ENCODE assay signal across 1 cellular context in the genomic region with DNA sequence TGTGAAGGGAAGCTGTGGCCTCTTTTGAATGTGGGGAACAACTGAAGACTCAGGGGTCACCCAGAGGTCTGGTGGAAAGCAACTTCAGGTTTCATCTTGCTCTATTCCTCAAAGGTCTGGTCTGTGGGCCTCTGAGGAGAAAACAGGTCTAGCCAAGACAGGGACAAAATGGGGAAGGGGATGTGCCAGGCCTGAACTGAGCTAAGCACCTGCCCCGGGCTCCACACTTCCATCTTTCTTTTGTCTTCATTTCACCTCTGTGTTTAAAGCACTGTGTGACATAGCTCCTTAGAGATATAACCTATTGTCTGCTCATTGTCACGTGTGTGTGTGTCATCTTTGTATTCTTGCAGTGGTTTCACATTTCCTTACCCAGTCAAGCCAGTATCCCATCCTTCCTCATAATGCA.
TF ChIP-seq lines count a peak whose summit lies in the region.

No MANE protein-coding gene starts in this region.

TF ChIP-seq in HEK293, 187 proteins besides CTCF, POLR2A, EP300 and RAD21:
- TF ChIP-seq ZNF544 (tag by site-specific recombination; IDR thresholded peaks at IDR 0.05) (no peak), ZFHX2 (tag by site-specific recombination; conservative IDR thresholded peaks at IDR 0.05) (no peak; the same call in 1 of the 2 replicates), ZNF24 (tag by site-specific recombination; IDR thresholded peaks at IDR 0.05) (no peak), ZNF837 (tag by site-specific recombination; IDR thresholded peaks at IDR 0.05) (no peak), ZNF416 (tag by site-specific recombination; IDR thresholded peaks at IDR 0.05) (0 out of 2 replicates have a peak, but pooled peaks have one; percentile 17), SETDB1 (IDR thresholded peaks at IDR 0.05; ENCODE audit: insufficient read length, low read length) (peak; percentile 62), ZNF621 (tag by site-specific recombination; IDR thresholded peaks at IDR 0.05) (no peak), ZNF26 (tag by site-specific recombination; IDR thresholded peaks at IDR 0.05) (peak; percentile 100), ZNF624 (tag by site-specific recombination; IDR thresholded peaks at IDR 0.05) (no peak), ZNF366 (tag by site-specific recombination; conservative IDR thresholded peaks at IDR 0.05) (peak; percentile 68), OVOL3 (tag by site-specific recombination; IDR thresholded peaks at IDR 0.05) (no peak), ZNF23 (tag by site-specific recombination; IDR thresholded peaks at IDR 0.05; ENCODE audit: borderline replicate concordance) (no peak)
- TF ChIP-seq, protein P1, sequence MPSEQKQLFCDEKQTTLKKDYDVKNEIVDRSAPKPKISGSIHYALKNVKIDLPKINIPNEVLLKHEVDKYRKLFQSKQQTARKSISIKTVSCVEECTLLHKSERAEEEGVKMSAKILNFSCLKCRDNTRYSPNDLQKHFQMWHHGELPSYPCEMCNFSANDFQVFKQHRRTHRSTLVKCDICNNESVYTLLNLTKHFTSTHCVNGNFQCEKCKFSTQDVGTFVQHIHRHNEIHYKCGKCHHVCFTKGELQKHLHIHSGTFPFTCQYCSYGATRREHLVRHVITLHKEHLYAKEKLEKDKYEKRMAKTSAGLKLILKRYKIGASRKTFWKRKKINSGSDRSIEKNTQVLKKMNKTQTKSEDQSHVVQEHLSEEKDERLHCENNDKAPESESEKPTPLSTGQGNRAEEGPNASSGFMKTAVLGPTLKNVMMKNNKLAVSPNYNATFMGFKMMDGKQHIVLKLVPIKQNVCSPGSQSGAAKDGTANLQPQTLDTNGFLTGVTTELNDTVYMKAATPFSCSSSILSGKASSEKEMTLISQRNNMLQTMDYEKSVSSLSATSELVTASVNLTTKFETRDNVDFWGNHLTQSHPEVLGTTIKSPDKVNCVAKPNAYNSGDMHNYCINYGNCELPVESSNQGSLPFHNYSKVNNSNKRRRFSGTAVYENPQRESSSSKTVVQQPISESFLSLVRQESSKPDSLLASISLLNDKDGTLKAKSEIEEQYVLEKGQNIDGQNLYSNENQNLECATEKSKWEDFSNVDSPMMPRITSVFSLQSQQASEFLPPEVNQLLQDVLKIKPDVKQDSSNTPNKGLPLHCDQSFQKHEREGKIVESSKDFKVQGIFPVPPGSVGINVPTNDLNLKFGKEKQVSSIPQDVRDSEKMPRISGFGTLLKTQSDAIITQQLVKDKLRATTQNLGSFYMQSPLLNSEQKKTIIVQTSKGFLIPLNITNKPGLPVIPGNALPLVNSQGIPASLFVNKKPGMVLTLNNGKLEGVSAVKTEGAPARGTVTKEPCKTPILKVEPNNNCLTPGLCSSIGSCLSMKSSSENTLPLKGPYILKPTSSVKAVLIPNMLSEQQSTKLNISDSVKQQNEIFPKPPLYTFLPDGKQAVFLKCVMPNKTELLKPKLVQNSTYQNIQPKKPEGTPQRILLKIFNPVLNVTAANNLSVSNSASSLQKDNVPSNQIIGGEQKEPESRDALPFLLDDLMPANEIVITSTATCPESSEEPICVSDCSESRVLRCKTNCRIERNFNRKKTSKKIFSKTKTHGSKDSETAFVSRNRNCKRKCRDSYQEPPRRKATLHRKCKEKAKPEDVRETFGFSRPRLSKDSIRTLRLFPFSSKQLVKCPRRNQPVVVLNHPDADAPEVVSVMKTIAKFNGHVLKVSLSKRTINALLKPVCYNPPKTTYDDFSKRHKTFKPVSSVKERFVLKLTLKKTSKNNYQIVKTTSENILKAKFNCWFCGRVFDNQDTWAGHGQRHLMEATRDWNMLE (tag by site-specific recombination; conservative IDR thresholded peaks at IDR 0.05; ENCODE audit: low read depth) = peak; percentile 41; the same call in 1 of the 2 replicates
